17 cellular contexts compared by ENCODE assay signal in the genomic region with DNA sequence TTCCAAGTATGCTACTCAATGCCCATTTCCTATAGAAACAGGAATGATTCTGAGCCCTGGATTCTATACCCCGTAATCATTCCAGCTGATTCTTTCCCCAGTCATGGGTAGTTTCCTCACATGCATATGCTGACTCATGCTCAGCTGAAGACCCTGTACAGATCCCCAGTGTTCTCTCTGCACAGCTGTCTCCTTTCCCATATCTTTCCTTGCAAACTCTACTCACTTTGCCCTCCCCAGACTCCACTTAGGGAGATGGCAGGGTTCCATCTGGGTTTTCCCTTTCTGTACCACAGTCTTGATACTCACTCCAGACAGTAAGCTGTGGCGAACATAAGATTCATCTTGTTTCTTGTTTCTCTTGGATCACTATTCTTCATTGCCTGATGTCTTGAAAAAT.
A peak's percentile ranks its signal among the peaks of the same experiment; 100 is the strongest.
DNase-seq lines count a peak whose midpoint lies in the region; FAIRE-seq and TF ChIP-seq lines count a peak whose summit lies in the region.
"Had no signal": no experiment of that assay in that cellular context is flagged by ENCODE, and none has a peak within 500 bp of the region (broad histone marks: within the 10 kb centered on the region; RNA-seq: fewer than 3 reads in every experiment).

No MANE protein-coding gene starts in this region.

- DNase-seq in Daoy (ENCODE audit: low read depth) (peak; percentile 47), SK-MEL-5 (ENCODE audit: low read depth, low spot score) (peak; percentile 92), fibroblast of peridontal ligament (ENCODE audit: extremely low read depth) (peak; percentile 89), renal cortical epithelial cell (ENCODE audit: low read depth) (peak; percentile 19), NCI-H2081 treated with DMSO at 0.1 percent for 48 hours (lab: John Stamatoyannopoulos, UW) (no peak), GM12892 (ENCODE audit: insufficient read length) (no peak), mucosa of gallbladder (ENCODE audit: low spot score) (no peak), NCI-H1930 (lab: John Stamatoyannopoulos, UW) (no peak)
- DNase-seq: activated CD8-positive, alpha-beta T cell treated with anti-CD3 and anti-CD28 coated beads, Interleukin-2, amount 10 ng/mL, durations not matched to agents 7 days and 5 days; activated effector memory CD4-positive, alpha-beta T cell treated with Interleukin-2 at 50 U/mL for 16 hours; CD4-positive, CD25-positive, alpha-beta regulatory T cell; NCI-H1092 treated with DMSO at 0.1 percent for 48 hours; nucleus accumbens; OCI-M1; spleen; stimulated activated naive CD8-positive, alpha-beta T cell treated with anti-CD3 and anti-CD28 coated beads, Interleukin-15, amount 100 ng/mL, for 72 hours had no signal

- no peak for TF ChIP-seq POLR2A in GM12892 (IDR thresholded peaks at IDR 0.05; ENCODE audit: low read depth, low read length)

- in situ Hi-C loops in SK-MEL-5 (cut with HindIII; ENCODE audit: low pct_unique_long_range_greater_than_20kb, low sequenced_read_pairs): no loop called here

- no peak for FAIRE-seq in GM12892 (lab: Jason Lieb, UNC)
- FAIRE-seq: frontal cortex had no signal

Comparison
In these comparisons a context has a peak if more than half of its experiments do, and no peak if none do; other contexts are left out.
1. DNase-seq: peak in Daoy (single experiment), SK-MEL-5 (single experiment), fibroblast of peridontal ligament (single experiment) and renal cortical epithelial cell (single experiment); none in NCI-H2081 treated with DMSO at 0.1 percent for 48 hours (single experiment), GM12892 (single experiment), mucosa of gallbladder (single experiment) and NCI-H1930 (0 of 2).